ENCODE assay signal across 14 cellular contexts in genomic region chr21:43294194-43294902, GRCh38.
DNase-seq lines count a peak whose midpoint lies in the region; ATAC-seq, FAIRE-seq and TF ChIP-seq lines count a peak whose summit lies in the region.
"Had no signal": no experiment of that assay in that cellular context is flagged by ENCODE, and none has a peak within 500 bp of the region (broad histone marks: within the 10 kb centered on the region; RNA-seq: fewer than 3 reads in every experiment).

No MANE protein-coding gene starts in this region.

- H3K27ac ChIP-seq in HepG2 (ENCODE audit: extremely low read length, insufficient read depth, low read length): no peak overlapping the region
- H3K27ac ChIP-seq in right lobe of liver: no peak overlapping the region
- H3K27ac ChIP-seq: KMS-11, PC-9, SJSA1 had no signal

- H3K27ac Mint-ChIP-seq in brain: peak overlapping the region in 4 of 5 experiments; percentile 30 to 85 (median 50)
- H3K27ac Mint-ChIP-seq: CD8-positive, alpha-beta T cell had no signal

- H3K4me1 ChIP-seq in HepG2 (ENCODE audit: insufficient read depth, low read length): peaks cover 79% of the 10 kb centered on the region
- H3K4me1 ChIP-seq in right lobe of liver: no peaks in the 10 kb centered on the region
- H3K4me1 ChIP-seq: SJSA1 had no signal

- TF ChIP-seq POLR2A in HepG2 (IDR thresholded peaks at IDR 0.05; ENCODE audit: insufficient read depth in 1 of 2, low read depth in 2 of 2, low read length in 2 of 2) (no peak), right lobe of liver (IDR thresholded peaks at IDR 0.05) (no peak)

- ATAC-seq in HepG2 (no peak), right lobe of liver (no peak), left ventricle myocardium superior (peak; percentile 90), GM18520 (IDR thresholded peaks at IDR 0.05; ENCODE audit: unreplicated experiment) (no peak)
- ATAC-seq: CD8-positive, alpha-beta T cell had no signal

- DNase-seq in HepG2 (ENCODE audit: low spot score): no peak
- no peak for DNase-seq in right lobe of liver
- peak; percentile 70 for DNase-seq in left ventricle myocardium superior
- DNase-seq in HTR-8/SVneo (ENCODE audit: insufficient read length, low spot score): no peak
- DNase-seq in HK-2 (ENCODE audit: unreplicated experiment): no peak
- DNase-seq: CD8-positive, alpha-beta T cell; NCI-H1417 treated with DMSO at 0.1 percent for 48 hours; NCI-H187 treated with DMSO at 0.1 percent for 48 hours; NCI-H526; PC-9 had no signal

- no TSS peak for BruUV-seq in HepG2 (replicated peaks; lab: Mats Ljungman, UMichigan)

- TF ChIP-seq CTCF in HepG2 (CRISPR knock-in tag; IDR thresholded peaks at IDR 0.05): no peak
- TF ChIP-seq CTCF in right lobe of liver (IDR thresholded peaks at IDR 0.05): no peak
- TF ChIP-seq CTCF in brain (conservative IDR thresholded peaks at IDR 0.05): no peak

- H3K36me3 Mint-ChIP-seq in brain: no peaks in the 10 kb centered on the region
- H3K36me3 Mint-ChIP-seq: CD8-positive, alpha-beta T cell had no signal

- no peaks in the 10 kb centered on the region for H3K79me2 ChIP-seq in HepG2 (ENCODE audit: insufficient read depth, low read length)

- WGBS in HepG2 (ENCODE audit: low lambda C conversion rate): 76% methylated on average over 14 of the region's 14 CpGs
- 76% methylated on average over 14 of the region's 14 CpGs for WGBS in right lobe of liver (ENCODE audit: insufficient coverage, low coverage, low lambda C conversion rate, missing lambda C conversion rate)

- intact Hi-C loops in HepG2 (cut with micrococcal nuclease; ENCODE audit: unreplicated experiment) (no loop called here), right lobe of liver (cut with DNase I) (no loop called here), left ventricle myocardium superior (cut with micrococcal nuclease) (no loop called here)

- H3K27me3 ChIP-seq in HepG2 (ENCODE audit: control insufficient read depth in 1 of 2, insufficient read depth in 2 of 2, low read length in 2 of 2) (no peaks in the 10 kb centered on the region; a peak in 1 of 5 replicates), right lobe of liver (no peaks in the 10 kb centered on the region)
- H3K27me3 ChIP-seq: SJSA1 had no signal

- peaks cover 5% of the 10 kb centered on the region; the same call in 1 of the 2 replicates for H3K9me3 ChIP-seq in HepG2 (ENCODE audit: low read length)
- H3K9me3 ChIP-seq in right lobe of liver: no peaks in the 10 kb centered on the region
- H3K9me3 ChIP-seq: SJSA1 had no signal

- H3K4me3 Mint-ChIP-seq in brain: peak overlapping the region in 2 of 5 experiments; percentile 3 to 4
- H3K4me3 Mint-ChIP-seq: CD8-positive, alpha-beta T cell had no signal

- H2AFZ ChIP-seq in HepG2 (ENCODE audit: low read length): no peak overlapping the region
- H2AFZ ChIP-seq: PC-9 had no signal

- H3K9ac ChIP-seq in HepG2 (ENCODE audit: insufficient read depth, low read depth, low read length): no peak overlapping the region
- H3K9ac ChIP-seq: KMS-11 had no signal

- FAIRE-seq in HepG2 (lab: Jason Lieb, UNC) (no peak), HTR-8/SVneo (lab: Jason Lieb, UNC) (no peak)

- no peaks in the 10 kb centered on the region for H4K20me1 ChIP-seq in HepG2 (ENCODE audit: insufficient read depth, low read length)

- TF ChIP-seq RAD21 in HepG2 (CRISPR knock-in tag; IDR thresholded peaks at IDR 0.05): no peak

- POLR2A ChIA-PET in HepG2 (lab: Yijun Ruan, JAX): no interaction called here

- H3K4me3 ChIP-seq in HepG2 (replicated peaks in 1 of 3; ENCODE audit: insufficient read depth in 1 of 3, low read depth in 2 of 3, low read length in 3 of 3) (no peak overlapping the region), right lobe of liver (no peak overlapping the region)
- H3K4me3 ChIP-seq: PC-9, SJSA1 had no signal

- H3K4me2 ChIP-seq in HepG2 (ENCODE audit: low read depth, low read length): no peak overlapping the region; the same call in 1 of the 2 replicates
- H3K4me2 ChIP-seq: KMS-11, PC-9 had no signal

- TF ChIP-seq EP300 in HepG2 (IDR thresholded peaks at IDR 0.05; ENCODE audit: low read depth in 2 of 2, low read length in 2 of 2) (peak in 1 of 2 experiments; percentile 59; a peak in 1 of 4 replicates), HepG2 (CRISPR knock-in tag; IDR thresholded peaks at IDR 0.05; ENCODE audit: borderline replicate concordance) (no peak)

- H3K36me3 ChIP-seq in HepG2 (replicated peaks in 1 of 2; ENCODE audit: control insufficient read depth in 1 of 2, insufficient read depth in 2 of 2, low read length in 2 of 2) (no peaks in the 10 kb centered on the region), right lobe of liver (no peaks in the 10 kb centered on the region)
- H3K36me3 ChIP-seq: SJSA1 had no signal

- peaks cover 3 to 18% (median 9%) of the 10 kb centered on the region in 5 experiments for H3K9me3 Mint-ChIP-seq in brain

- CTCF ChIA-PET in HepG2 (lab: Yijun Ruan, JAX; ENCODE audit: low intra/inter-chr PET ratio, low total read pairs): no interaction called here

- in situ Hi-C loops in HepG2 (cut with HindIII; ENCODE audit: extremely low pct_ligation_motif_present, low pct_unique_long_range_greater_than_20kb): no loop called here

- peaks cover 41% of the 10 kb centered on the region for H3K4me1 Mint-ChIP-seq in brain

- H3K27me3 Mint-ChIP-seq in brain: peaks cover 12% of the 10 kb centered on the region

TF ChIP-seq in HepG2, 621 proteins besides CTCF, POLR2A, EP300 and RAD21 (continues in another document):
- TF ChIP-seq ATF4 (CRISPR knock-in tag; IDR thresholded peaks at IDR 0.05) (peak in 1 of 2 experiments; percentile 45; a peak in 1 of 4 replicates), BCL6 (CRISPR knock-in tag; IDR thresholded peaks at IDR 0.05) (0 out of 2 replicates have a peak, but pooled peaks have one; percentile 8), ZBTB1 (CRISPR knock-in tag; IDR thresholded peaks at IDR 0.05; ENCODE audit: borderline replicate concordance) (no peak), AFF4 (CRISPR knock-in tag; IDR thresholded peaks at IDR 0.05) (no peak), ZNF468 (CRISPR knock-in tag; IDR thresholded peaks at IDR 0.05) (no peak), ZNF780A (CRISPR knock-in tag; IDR thresholded peaks at IDR 0.05) (no peak), ZNF18 (CRISPR knock-in tag; IDR thresholded peaks at IDR 0.05; ENCODE audit: insufficient replicate concordance) (no peak), ZNF878 (CRISPR knock-in tag; IDR thresholded peaks at IDR 0.05) (no peak), MIER3 (CRISPR knock-in tag; IDR thresholded peaks at IDR 0.05; ENCODE audit: borderline replicate concordance) (no peak), GATAD1 (CRISPR knock-in tag; IDR thresholded peaks at IDR 0.05) (no peak), THYN1 (CRISPR knock-in tag; IDR thresholded peaks at IDR 0.05; ENCODE audit: borderline replicate concordance, low read depth) (no peak), PHF21A (CRISPR knock-in tag; IDR thresholded peaks at IDR 0.05) (no peak), ZNF775 (CRISPR knock-in tag; IDR thresholded peaks at IDR 0.05; ENCODE audit: borderline replicate concordance) (no peak), ZBTB7A (CRISPR knock-in tag; IDR thresholded peaks at IDR 0.05) (no peak), SATB2 (CRISPR knock-in tag; IDR thresholded peaks at IDR 0.05) (no peak), ISL2 (CRISPR knock-in tag; IDR thresholded peaks at IDR 0.05) (peak; percentile 32; the same call in 1 of the 2 replicates), TARDBP (CRISPR knock-in tag; IDR thresholded peaks at IDR 0.05) (no peak)
